In genomic region chr1:205543351-205544305, GRCh38 we compare ENCODE assay signal across 9 cellular contexts. TPM values are rescaled to one million over a fixed set of nuclear protein-coding genes. Genes with fewer than 3 reads are reported as not detected.
DNase-seq lines count a peak whose midpoint lies in the region; ATAC-seq and TF ChIP-seq lines count a peak whose summit lies in the region.
"Had no signal": no experiment of that assay in that cellular context is flagged by ENCODE, and none has a peak within 500 bp of the region (broad histone marks: within the 10 kb centered on the region; RNA-seq: fewer than 3 reads in every experiment).

No MANE protein-coding gene starts in this region.

- in situ Hi-C loops in HAP-1 (cut with MboI; ENCODE audit: low sequenced_read_pairs), result no loop called here

- H3K9me3 Mint-ChIP-seq in stimulated activated naive CD8-positive, alpha-beta T cell treated with anti-CD3 and anti-CD28 coated beads, Interleukin-15, amount 100 ng/mL, for 72 hours, result no peaks in the 10 kb centered on the region
- H3K9me3 Mint-ChIP-seq: natural killer cell had no signal

- intact Hi-C loops in left lung (cut with DNase I), result no loop called here

- peak; percentile 90 for ATAC-seq in left lung
- ATAC-seq in stimulated activated naive CD8-positive, alpha-beta T cell treated with anti-CD3 and anti-CD28 coated beads, Interleukin-15, amount 100 ng/mL, for 72 hours, result peak; percentile 86

- H3K4me3 ChIP-seq in AG09309 (ENCODE audit: control insufficient read depth, low read depth, low read length), result peak overlapping the region; percentile 27
- H3K4me3 ChIP-seq in HAP-1, result peak overlapping the region; percentile 13
- H3K4me3 ChIP-seq in left lung, result peak overlapping the region; percentile 5 to 7

- H3K27me3 Mint-ChIP-seq in stimulated activated naive CD8-positive, alpha-beta T cell treated with anti-CD3 and anti-CD28 coated beads, Interleukin-15, amount 100 ng/mL, for 72 hours, result peaks cover 68% of the 10 kb centered on the region

- H3K4me1 ChIP-seq in HAP-1 (peaks cover 12% of the 10 kb centered on the region), left lung (peaks cover 0 to 30% of the 10 kb centered on the region in 2 donors)

- H3K9me3 ChIP-seq in HAP-1 (0 out of 2 replicates have a peak, but pooled peaks cover 2% of the 10 kb centered on the region), left lung (no peaks in the 10 kb centered on the region)

- POLR2A ChIA-PET in RWPE1 (lab: Yijun Ruan, JAX; ENCODE audit: low non-redundant PET), result no interaction called here

- H3K4me1 Mint-ChIP-seq in stimulated activated naive CD8-positive, alpha-beta T cell treated with anti-CD3 and anti-CD28 coated beads, Interleukin-15, amount 100 ng/mL, for 72 hours, result peaks cover 16% of the 10 kb centered on the region
- H3K4me1 Mint-ChIP-seq: natural killer cell had no signal

- H3K27ac ChIP-seq in RWPE1, result peak overlapping the region; percentile 77
- H3K27ac ChIP-seq in left lung, result peak overlapping the region; percentile 83 to 84

- H3K4me3 Mint-ChIP-seq in stimulated activated naive CD8-positive, alpha-beta T cell treated with anti-CD3 and anti-CD28 coated beads, Interleukin-15, amount 100 ng/mL, for 72 hours, result peak overlapping the region; percentile 54 to 75
- H3K4me3 Mint-ChIP-seq: natural killer cell had no signal

- H3K36me3 ChIP-seq in HAP-1 (replicated peaks) (no peaks in the 10 kb centered on the region), left lung (no peaks in the 10 kb centered on the region)

- TF ChIP-seq CTCF in AG09309 (IDR thresholded peaks at IDR 0.05; ENCODE audit: control insufficient read depth, insufficient read depth, low read depth, low read length, missing control alignments) (no peak), RWPE1 (conservative IDR thresholded peaks at IDR 0.05; ENCODE audit: low read depth) (no peak), left lung (IDR thresholded peaks at IDR 0.05) (no peak)

- DNase-seq in AG09309 (ENCODE audit: low read depth), result peak; percentile 53
- peak; percentile 83 to 93 for DNase-seq in HAP-1 (ENCODE audit: low spot score in 2 of 2)
- peak; percentile 83 for DNase-seq in RWPE1 (ENCODE audit: low spot score)
- peak; percentile 98 for DNase-seq in dermis blood vessel endothelial cell
- peak in 1 of 2 donors; percentile 86 for DNase-seq in left lung
- peak in 1 of 2 donors; percentile 40 for DNase-seq in stimulated activated naive CD8-positive, alpha-beta T cell treated with anti-CD3 and anti-CD28 coated beads, Interleukin-15, amount 100 ng/mL, for 72 hours
- no peak for DNase-seq in NOMO-1 treated with DMSO at 0.1 percent for 48 hours (lab: John Stamatoyannopoulos, UW; ENCODE audit: unreplicated experiment)
- DNase-seq in effector CD4-positive, alpha-beta T cell, result no peak
- DNase-seq: natural killer cell had no signal

- H3K27me3 ChIP-seq in HAP-1 (ENCODE audit: low read depth) (no peaks in the 10 kb centered on the region; the same call in 1 of the 2 replicates), left lung (peaks cover 0 to 32% of the 10 kb centered on the region in 2 donors)

- H3K27ac Mint-ChIP-seq in stimulated activated naive CD8-positive, alpha-beta T cell treated with anti-CD3 and anti-CD28 coated beads, Interleukin-15, amount 100 ng/mL, for 72 hours, result no peak overlapping the region
- H3K27ac Mint-ChIP-seq: natural killer cell had no signal

- CTCF ChIA-PET in RWPE1 (lab: Yijun Ruan, JAX), result interaction anchor here (0.6 to 3.0 kb wide), 11 partner anchors 13 to 405 kb away, joined by 3 to 16 read pairs (median 4); no protein-coding TSS in a partner anchor

RNA-seq across cellular contexts. Expression of gene CDK18, which starts 39.2 kb away (rescaled TPM):
- total RNA-seq in dermis blood vessel endothelial cell (0.65 and 1.7 TPM in 2 replicates), left lung (10 to 100 TPM; 19.7 to 30.1 TPM)

Comparison
In these comparisons a context has a peak if more than half of its experiments do, and no peak if none do; other contexts are left out.
1. DNase-seq: peak in AG09309 (single experiment), HAP-1 (2 of 2), RWPE1 (single experiment) and dermis blood vessel endothelial cell (single experiment); none in NOMO-1 treated with DMSO at 0.1 percent for 48 hours (single experiment) and effector CD4-positive, alpha-beta T cell (single experiment).
2. Peak in every context shown above with its lines, with median percentiles within 50 percentile points of each other: H3K4me3 ChIP-seq.